In the genomic region with DNA sequence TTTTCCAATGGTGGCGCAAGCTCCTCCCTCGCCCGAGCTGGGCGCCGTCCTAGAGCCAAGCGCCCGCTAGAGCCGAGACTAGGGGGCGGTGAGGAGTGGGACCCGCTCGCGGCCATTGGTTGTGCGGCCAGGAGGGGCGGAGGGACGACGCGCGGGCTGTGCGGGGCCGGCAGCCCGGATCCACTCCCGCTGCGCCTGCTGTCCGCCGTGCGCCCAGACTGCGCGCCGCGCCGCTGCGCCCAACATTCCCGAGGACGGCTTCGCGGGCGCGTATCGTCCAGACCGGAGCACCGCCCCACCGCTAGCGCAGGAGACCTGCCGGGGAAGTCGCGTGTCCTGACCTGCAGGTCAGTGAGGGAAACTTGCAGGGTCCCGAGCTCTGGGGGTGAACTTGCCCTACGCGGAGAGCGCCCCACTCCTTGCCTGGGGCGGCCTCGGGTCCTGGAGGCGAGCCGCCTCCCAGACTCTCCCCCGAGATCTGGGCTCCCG, we compare ENCODE assay signal across 9 cellular contexts. TPM values are rescaled to one million over a fixed set of nuclear protein-coding genes. Genes with fewer than 3 reads are reported as not detected.
A peak's percentile ranks its signal among the peaks of the same experiment; 100 is the strongest.
DNase-seq lines count a peak whose midpoint lies in the region; TF ChIP-seq lines count a peak whose summit lies in the region.
"Had no signal": no experiment of that assay in that cellular context is flagged by ENCODE, and none has a peak within 500 bp of the region (broad histone marks: within the 10 kb centered on the region; RNA-seq: fewer than 3 reads in every experiment).

A gene (plus strand): TSS at position 183 of the 489 bp plus-strand sequence. CDS start 21,059 bp downstream, outside the sequence.

- DNase-seq in D341Med (ENCODE audit: low spot score) = peak; percentile 82
- DNase-seq in NCI-H2196 treated with DMSO at 0.1 percent for 48 hours (lab: John Stamatoyannopoulos, UW; ENCODE audit: unreplicated experiment) = peak; percentile 2
- DNase-seq in esophagus muscularis mucosa (ENCODE audit: extremely low spot score) = no peak
- no peak for DNase-seq in central memory CD4-positive, alpha-beta T cell
- DNase-seq in HPDE6-E6E7 (ENCODE audit: extremely low spot score) = no peak
- no peak for DNase-seq in pons (ENCODE audit: low spot score)
- no peak for DNase-seq in GOT3 (lab: John Stamatoyannopoulos, UW)
- DNase-seq: activated T-cell treated with anti-CD3 and anti-CD28 coated beads, Interleukin-2, amount 50 U/mL, for 4 hours had no signal

- intact Hi-C loops in esophagus muscularis mucosa (cut with DNase I) = no loop called here

- H3K27me3 ChIP-seq in esophagus muscularis mucosa (peaks cover 0 to 47% (median 10%) of the 10 kb centered on the region in 4 donors), neuron (ENCODE audit: insufficient read depth, low read length) (peaks cover 48% of the 10 kb centered on the region)

- H3K9me3 ChIP-seq in esophagus muscularis mucosa (no peaks in the 10 kb centered on the region), neuron (ENCODE audit: low read length) (no peaks in the 10 kb centered on the region)

- H3K27ac ChIP-seq in esophagus muscularis mucosa (replicated peaks in 1 of 4) = no peak within 1 kb of the TSS

- H2AFZ ChIP-seq in neuron (ENCODE audit: low read depth, low read length) = peak within 1 kb of the TSS; percentile 21

- TF ChIP-seq POLR2A in esophagus muscularis mucosa (IDR thresholded peaks at IDR 0.05; ENCODE audit: low read depth) = no peak

- no peak for TF ChIP-seq EP300 in esophagus muscularis mucosa (IDR thresholded peaks at IDR 0.05)

- H3K4me3 ChIP-seq in esophagus muscularis mucosa = peak within 1 kb of the TSS in 3 of 4 donors; percentile 3 to 33 (median 33)
- peak within 1 kb of the TSS; percentile 28 for H3K4me3 ChIP-seq in neuron (ENCODE audit: low read length)

- TF ChIP-seq CTCF in esophagus muscularis mucosa (IDR thresholded peaks at IDR 0.05) = no peak

- peaks cover 0 to 13% (median 10%) of the 10 kb centered on the region in 4 donors for H3K4me1 ChIP-seq in esophagus muscularis mucosa
- no peaks in the 10 kb centered on the region for H3K4me1 ChIP-seq in neuron (ENCODE audit: insufficient read depth, low read length)

- H3K36me3 ChIP-seq in esophagus muscularis mucosa (no peaks in the 10 kb centered on the region), neuron (ENCODE audit: insufficient read depth, low read length) (no peaks in the 10 kb centered on the region)

- WGBS in esophagus muscularis mucosa = 0% methylated on average over 12 of the region's 56 CpGs

RNA-seq across cellular contexts. Expression of the gene that starts here (rescaled TPM):
- under 1 TPM in 3 of 4 donors, not detected in 1; under 0.01 to 0.33 (median 0.13) TPM for total RNA-seq in esophagus muscularis mucosa
- total RNA-seq: activated T-cell treated with anti-CD3 and anti-CD28 coated beads, Interleukin-2, amount 50 U/mL, for 4 hours had no signal

Comparison
In these comparisons a context has a peak if more than half of its experiments do, and no peak if none do; other contexts are left out.
1. DNase-seq: peak in D341Med (single experiment) and NCI-H2196 treated with DMSO at 0.1 percent for 48 hours (single experiment); none in esophagus muscularis mucosa (single experiment), central memory CD4-positive, alpha-beta T cell (single experiment), HPDE6-E6E7 (single experiment), pons (single experiment) and GOT3 (single experiment).